ENCODE assay signal across 8 cellular contexts in genomic region chr4:82797591-82798081, GRCh38. TPM values are rescaled to one million over a fixed set of nuclear protein-coding genes. Genes with fewer than 3 reads are reported as not detected.
DNase-seq lines count a peak whose midpoint lies in the region; ATAC-seq, FAIRE-seq and TF ChIP-seq lines count a peak whose summit lies in the region.

No MANE protein-coding gene starts in this region.

- DNase-seq in stimulated activated CD4-positive, alpha-beta T cell treated with anti-CD3 and anti-CD28 coated beads, Interleukin-4, amount 100 ng/mL, for 1 hour, result peak; percentile 10
- no peak for DNase-seq in stimulated activated CD4-positive, alpha-beta T cell treated with anti-CD3 and anti-CD28 coated beads, Interleukin-2, amount 100 ng/mL, for 48 hours
- DNase-seq in activated CD8-positive, alpha-beta T cell treated with anti-CD3 and anti-CD28 coated beads, Interleukin-2, amount 10 ng/mL, durations not matched to agents 7 days and 5 days, result no peak
- DNase-seq in head of caudate nucleus (peak in 34 of 42 donors; percentile 38 to 79 (median 56)), pancreas (peak in 5 of 6 donors; percentile 25 to 73 (median 44))
- DNase-seq in central memory CD4-positive, alpha-beta T cell, result no peak
- DNase-seq in effector CD4-positive, alpha-beta T cell, result no peak

- H3K4me3 Mint-ChIP-seq in activated CD8-positive, alpha-beta T cell treated with anti-CD3 and anti-CD28 coated beads, Interleukin-2, amount 10 ng/mL, durations not matched to agents 7 days and 5 days, result peak overlapping the region; percentile 66

- H3K27ac Mint-ChIP-seq in activated CD8-positive, alpha-beta T cell treated with anti-CD3 and anti-CD28 coated beads, Interleukin-2, amount 10 ng/mL, durations not matched to agents 7 days and 5 days, result no peak overlapping the region

- CTCF ChIA-PET in activated CD8-positive, alpha-beta T cell treated with anti-CD3 and anti-CD28 coated beads, Interleukin-2, amount 10 ng/mL, durations not matched to agents 7 days and 5 days (lab: Charles Lee), result interaction anchor here (1.2 to 1.3 kb wide), 2 partner anchors 9 to 58 kb away, joined by 3 to 5 read pairs; no protein-coding TSS in a partner anchor

- WGBS in pancreas, 2 donors, result 6% methylated on average over 25 to 37 of the region's 37 CpGs

- ATAC-seq in activated CD8-positive, alpha-beta T cell treated with anti-CD3 and anti-CD28 coated beads, Interleukin-2, amount 10 ng/mL, durations not matched to agents 7 days and 5 days, result no peak
- peak; percentile 29 to 46 (median 34) for ATAC-seq in pancreas
- no peak for ATAC-seq in HG03521 (IDR thresholded peaks at IDR 0.05; ENCODE audit: unreplicated experiment)

- no peak for TF ChIP-seq CTCF in pancreas (IDR thresholded peaks at IDR 0.05)

- H3K27ac ChIP-seq in pancreas, result peak overlapping the region; percentile 38 to 74 (median 52)

- FAIRE-seq in pancreas (lab: Jason Lieb, UNC), result no peak

- no peaks in the 10 kb centered on the region for H3K36me3 Mint-ChIP-seq in activated CD8-positive, alpha-beta T cell treated with anti-CD3 and anti-CD28 coated beads, Interleukin-2, amount 10 ng/mL, durations not matched to agents 7 days and 5 days (ENCODE audit: low read depth)

- no peaks in the 10 kb centered on the region for H3K9me3 ChIP-seq in pancreas

- H3K27me3 Mint-ChIP-seq in activated CD8-positive, alpha-beta T cell treated with anti-CD3 and anti-CD28 coated beads, Interleukin-2, amount 10 ng/mL, durations not matched to agents 7 days and 5 days (ENCODE audit: low read depth), result peaks cover 53% of the 10 kb centered on the region

- intact Hi-C loops in head of caudate nucleus (cut with DNase I) (loop anchor here (10.0 kb wide), 1 partner anchor 53 kb away; no protein-coding TSS in a partner anchor), pancreas (cut with DNase I) (no loop called here)

- peak overlapping the region; percentile 66 to 83 (median 74) for H3K4me3 ChIP-seq in pancreas

- H3K36me3 ChIP-seq in pancreas, result no peaks in the 10 kb centered on the region

- H3K4me1 Mint-ChIP-seq in activated CD8-positive, alpha-beta T cell treated with anti-CD3 and anti-CD28 coated beads, Interleukin-2, amount 10 ng/mL, durations not matched to agents 7 days and 5 days (ENCODE audit: low read depth), result peaks cover 20% of the 10 kb centered on the region

- POLR2A ChIA-PET in activated CD8-positive, alpha-beta T cell treated with anti-CD3 and anti-CD28 coated beads, Interleukin-2, amount 10 ng/mL, durations not matched to agents 7 days and 5 days (lab: Charles Lee), result no interaction called here

- H3K27me3 ChIP-seq in pancreas, result no peaks in the 10 kb centered on the region

- H3K9me3 Mint-ChIP-seq in activated CD8-positive, alpha-beta T cell treated with anti-CD3 and anti-CD28 coated beads, Interleukin-2, amount 10 ng/mL, durations not matched to agents 7 days and 5 days (ENCODE audit: insufficient read depth), result no peaks in the 10 kb centered on the region

- peaks cover 0 to 6% (median 0%) of the 10 kb centered on the region in 3 donors for H3K4me1 ChIP-seq in pancreas

RNA-seq across cellular contexts. Expression of gene SCD5, which starts 1.0 kb away (rescaled TPM):
- total RNA-seq in activated CD8-positive, alpha-beta T cell treated with anti-CD3 and anti-CD28 coated beads, Interleukin-2, amount 10 ng/mL, durations not matched to agents 7 days and 5 days, result 1 to 10 TPM; 2.9 to 3.1 TPM
- total RNA-seq in pancreas, result 10 to 100 TPM; 19.1 to 41.3 (median 27.1) TPM
- 10 to 100 TPM; 30.3 to 58.3 TPM for polyA plus RNA-seq in pancreas

Comparison
In these comparisons a context has a peak if more than half of its experiments do, and no peak if none do; other contexts are left out.
1. DNase-seq: peak in stimulated activated CD4-positive, alpha-beta T cell treated with anti-CD3 and anti-CD28 coated beads, Interleukin-4, amount 100 ng/mL, for 1 hour (single experiment), head of caudate nucleus (34 of 42) and pancreas (5 of 6); none in stimulated activated CD4-positive, alpha-beta T cell treated with anti-CD3 and anti-CD28 coated beads, Interleukin-2, amount 100 ng/mL, for 48 hours (0 of 2), activated CD8-positive, alpha-beta T cell treated with anti-CD3 and anti-CD28 coated beads, Interleukin-2, amount 10 ng/mL, durations not matched to agents 7 days and 5 days (single experiment), central memory CD4-positive, alpha-beta T cell (single experiment) and effector CD4-positive, alpha-beta T cell (single experiment).
2. ATAC-seq: peak in pancreas (4 of 4); none in activated CD8-positive, alpha-beta T cell treated with anti-CD3 and anti-CD28 coated beads, Interleukin-2, amount 10 ng/mL, durations not matched to agents 7 days and 5 days (single experiment) and HG03521 (single experiment).
3. RNA of gene SCD5, which starts 1.0 kb away (total RNA-seq): 19.1 to 41.3 TPM in pancreas; 2.9 to 3.1 TPM in activated CD8-positive, alpha-beta T cell treated with anti-CD3 and anti-CD28 coated beads, Interleukin-2, amount 10 ng/mL, durations not matched to agents 7 days and 5 days; every median in the first group is over 4 times any median in the second.